In genomic region chr6:108168980-108169800, GRCh38 we compare ENCODE assay signal across 8 cellular contexts. TPM values are rescaled to one million over a fixed set of nuclear protein-coding genes. Genes with fewer than 3 reads are reported as not detected.
DNase-seq lines count a peak whose midpoint lies in the region; ATAC-seq lines count a peak whose summit lies in the region.

No MANE protein-coding gene starts in this region.

- H3K36me3 Mint-ChIP-seq in T-helper 2 cell treated with Interferon-gamma antibody and Interleukin-4, amounts not matched to agents 5 μg/mL and 100 μg/mL, for 36 hours (ENCODE audit: low read depth), result peaks cover 2% of the 10 kb centered on the region
- peaks cover 11% of the 10 kb centered on the region for H3K36me3 Mint-ChIP-seq in activated CD8-positive, alpha-beta T cell treated with anti-CD3 and anti-CD28 coated beads, Interleukin-2, amount 10 ng/mL, durations not matched to agents 7 days and 5 days (ENCODE audit: low read depth)

- peak overlapping the region; percentile 34 for H3K4me3 Mint-ChIP-seq in T-helper 2 cell treated with Interferon-gamma antibody and Interleukin-4, amounts not matched to agents 5 μg/mL and 100 μg/mL, for 36 hours
- H3K4me3 Mint-ChIP-seq in activated CD8-positive, alpha-beta T cell treated with anti-CD3 and anti-CD28 coated beads, Interleukin-2, amount 10 ng/mL, durations not matched to agents 7 days and 5 days, result peak overlapping the region; percentile 36

- H3K9me3 ChIP-seq in iPS-15b (ENCODE audit: control insufficient read depth, insufficient read depth, low read length), result no peaks in the 10 kb centered on the region

- DNase-seq in T-helper 2 cell treated with Interferon-gamma antibody and Interleukin-4, amounts not matched to agents 5 μg/mL and 100 μg/mL, for 36 hours (ENCODE audit: low spot score), result no peak
- no peak for DNase-seq in T-helper 2 cell
- DNase-seq in activated CD8-positive, alpha-beta T cell treated with anti-CD3 and anti-CD28 coated beads, Interleukin-2, amount 10 ng/mL, durations not matched to agents 7 days and 5 days, result no peak
- peak; percentile 48 for DNase-seq in stimulated activated CD8-positive, alpha-beta memory T cell treated with anti-CD3 and anti-CD28 coated beads, Interleukin-4, amount 100 ng/mL, for 48 hours
- DNase-seq in NCI-H2081 treated with DMSO at 0.1 percent for 48 hours (lab: John Stamatoyannopoulos, UW), result no peak

- peak; percentile 34 for ATAC-seq in activated CD8-positive, alpha-beta T cell treated with anti-CD3 and anti-CD28 coated beads, Interleukin-2, amount 10 ng/mL, durations not matched to agents 7 days and 5 days
- ATAC-seq in GM18520 (IDR thresholded peaks at IDR 0.05; ENCODE audit: unreplicated experiment) (no peak), HG03139 (IDR thresholded peaks at IDR 0.05; ENCODE audit: unreplicated experiment) (no peak)

- peaks cover 100% of the 10 kb centered on the region for H3K27me3 ChIP-seq in iPS-15b (ENCODE audit: control insufficient read depth, insufficient read depth, low read length)

- H3K9me3 Mint-ChIP-seq in T-helper 2 cell treated with Interferon-gamma antibody and Interleukin-4, amounts not matched to agents 5 μg/mL and 100 μg/mL, for 36 hours, result no peaks in the 10 kb centered on the region
- H3K9me3 Mint-ChIP-seq in activated CD8-positive, alpha-beta T cell treated with anti-CD3 and anti-CD28 coated beads, Interleukin-2, amount 10 ng/mL, durations not matched to agents 7 days and 5 days (ENCODE audit: insufficient read depth), result no peaks in the 10 kb centered on the region

- peaks cover 14% of the 10 kb centered on the region for H3K4me1 Mint-ChIP-seq in T-helper 2 cell treated with Interferon-gamma antibody and Interleukin-4, amounts not matched to agents 5 μg/mL and 100 μg/mL, for 36 hours (ENCODE audit: low read depth)
- peaks cover 35% of the 10 kb centered on the region for H3K4me1 Mint-ChIP-seq in activated CD8-positive, alpha-beta T cell treated with anti-CD3 and anti-CD28 coated beads, Interleukin-2, amount 10 ng/mL, durations not matched to agents 7 days and 5 days (ENCODE audit: low read depth)

- no peak overlapping the region for H3K9ac ChIP-seq in iPS-15b (ENCODE audit: low read depth, low read length)

- peak overlapping the region; percentile 36 for H3K27ac Mint-ChIP-seq in T-helper 2 cell treated with Interferon-gamma antibody and Interleukin-4, amounts not matched to agents 5 μg/mL and 100 μg/mL, for 36 hours
- peak overlapping the region; percentile 34 for H3K27ac Mint-ChIP-seq in activated CD8-positive, alpha-beta T cell treated with anti-CD3 and anti-CD28 coated beads, Interleukin-2, amount 10 ng/mL, durations not matched to agents 7 days and 5 days

- H3K4me3 ChIP-seq in iPS-15b (ENCODE audit: low read depth, low read length), result peak overlapping the region; percentile 45

- CTCF ChIA-PET in activated CD8-positive, alpha-beta T cell treated with anti-CD3 and anti-CD28 coated beads, Interleukin-2, amount 10 ng/mL, durations not matched to agents 7 days and 5 days (lab: Charles Lee), result interaction anchor here (0.8 to 2.2 kb wide), 5 partner anchors 13 to 323 kb away, joined by 3 to 12 read pairs (median 4); no protein-coding TSS in a partner anchor

- POLR2A ChIA-PET in activated CD8-positive, alpha-beta T cell treated with anti-CD3 and anti-CD28 coated beads, Interleukin-2, amount 10 ng/mL, durations not matched to agents 7 days and 5 days (lab: Charles Lee), result no interaction called here

- H3K27me3 Mint-ChIP-seq in T-helper 2 cell treated with Interferon-gamma antibody and Interleukin-4, amounts not matched to agents 5 μg/mL and 100 μg/mL, for 36 hours (ENCODE audit: low read depth), result peaks cover 87% of the 10 kb centered on the region
- H3K27me3 Mint-ChIP-seq in activated CD8-positive, alpha-beta T cell treated with anti-CD3 and anti-CD28 coated beads, Interleukin-2, amount 10 ng/mL, durations not matched to agents 7 days and 5 days (ENCODE audit: low read depth), result peaks cover 81% of the 10 kb centered on the region

- H3K4me1 ChIP-seq in iPS-15b (ENCODE audit: control insufficient read depth, insufficient read depth, low read length), result peaks cover 9% of the 10 kb centered on the region

- H3K36me3 ChIP-seq in iPS-15b (ENCODE audit: control insufficient read depth, insufficient read depth, low read length), result no peaks in the 10 kb centered on the region

RNA-seq across cellular contexts. Expression of gene NR2E1, which starts 3.4 kb away (rescaled TPM):
- not detected for total RNA-seq in activated CD8-positive, alpha-beta T cell treated with anti-CD3 and anti-CD28 coated beads, Interleukin-2, amount 10 ng/mL, durations not matched to agents 7 days and 5 days
